ENCODE assay signal across 11 cellular contexts in genomic region chr9:27711241-27711640, GRCh38.
"Had no signal": no experiment of that assay in that cellular context is flagged by ENCODE, and none has a peak within 500 bp of the region (broad histone marks: within the 10 kb centered on the region; RNA-seq: fewer than 3 reads in every experiment).

No MANE protein-coding gene starts in this region.

- H3K4me2 ChIP-seq: GM23338 had no signal

- H3K4me1 ChIP-seq: HAP-1 had no signal

- ATAC-seq: GM23338, HCT116 had no signal

- H3K9me3 ChIP-seq: HAP-1 had no signal

- H3K27ac Mint-ChIP-seq: GM23338, H9, HFFc6 had no signal

- H3K4me3 Mint-ChIP-seq: GM23338, H9, HFFc6 had no signal

- FAIRE-seq: H1, H54 had no signal

- H3K4me3 ChIP-seq: GM23248, GM23338, HAP-1 had no signal

- H2AFZ ChIP-seq: GM23248 had no signal

- DNase-seq: GM23248, GOT3, H7, H9, HCEC 1CT, HFFc6 had no signal

- H3K4me1 Mint-ChIP-seq: GM23338, H9 had no signal

- H3K27ac ChIP-seq: GM23248 had no signal

- H3K36me3 ChIP-seq: HAP-1 had no signal

- H3K9ac ChIP-seq: GM23248 had no signal
